ENCODE assay signal across 8 cellular contexts in genomic region chr17:7220593-7221280, GRCh38. TPM values are rescaled to one million over a fixed set of nuclear protein-coding genes. Genes with fewer than 3 reads are reported as not detected.
DNase-seq lines count a peak whose midpoint lies in the region; ATAC-seq and TF ChIP-seq lines count a peak whose summit lies in the region.

No MANE protein-coding gene starts in this region.

- H3K4me3 Mint-ChIP-seq in activated T-helper 17 cell treated with anti-CD3 and anti-CD28 coated beads, Interleukin-2, amount 50 U/mL, for 72 hours, result peak overlapping the region; percentile 94
- peak overlapping the region; percentile 97 for H3K4me3 Mint-ChIP-seq in osteocyte (ENCODE audit: unreplicated experiment)

- H3K9me3 ChIP-seq in NT2/D1 (ENCODE audit: insufficient read depth, low read length), result no peaks in the 10 kb centered on the region

- no peaks in the 10 kb centered on the region for H3K9me3 Mint-ChIP-seq in activated T-helper 17 cell treated with anti-CD3 and anti-CD28 coated beads, Interleukin-2, amount 50 U/mL, for 72 hours
- no peaks in the 10 kb centered on the region for H3K9me3 Mint-ChIP-seq in osteocyte (ENCODE audit: unreplicated experiment)

- peak overlapping the region; percentile 82 for H3K4me3 ChIP-seq in NT2/D1 (ENCODE audit: insufficient read length, low read depth)

- peaks cover 50% of the 10 kb centered on the region for H3K36me3 ChIP-seq in NT2/D1 (ENCODE audit: insufficient read depth, insufficient read length, low read length)

- H3K9ac ChIP-seq in NT2/D1 (ENCODE audit: insufficient read length, low read depth), result peak overlapping the region; percentile 92

- DNase-seq in ACHN (peak; percentile 80), GM13977 (ENCODE audit: low spot score) (peak; percentile 79), NT2/D1 (ENCODE audit: low read depth, low spot score) (no peak), foreskin keratinocyte (peak in 1 of 2 donors; percentile 62), osteocyte (ENCODE audit: extremely low spot score, unreplicated experiment) (no peak)

- no peaks in the 10 kb centered on the region for H3K27me3 Mint-ChIP-seq in activated T-helper 17 cell treated with anti-CD3 and anti-CD28 coated beads, Interleukin-2, amount 50 U/mL, for 72 hours
- no peaks in the 10 kb centered on the region for H3K27me3 Mint-ChIP-seq in osteocyte (ENCODE audit: unreplicated experiment)

- peaks cover 32% of the 10 kb centered on the region for H3K4me1 Mint-ChIP-seq in activated T-helper 17 cell treated with anti-CD3 and anti-CD28 coated beads, Interleukin-2, amount 50 U/mL, for 72 hours
- peaks cover 59% of the 10 kb centered on the region for H3K4me1 Mint-ChIP-seq in osteocyte (ENCODE audit: unreplicated experiment)

- H3K27ac Mint-ChIP-seq in activated T-helper 17 cell treated with anti-CD3 and anti-CD28 coated beads, Interleukin-2, amount 50 U/mL, for 72 hours, result peak overlapping the region; percentile 98
- H3K27ac Mint-ChIP-seq in osteocyte (ENCODE audit: unreplicated experiment), result peak overlapping the region; percentile 99

- peak; percentile 52 for ATAC-seq in activated T-helper 17 cell treated with anti-CD3 and anti-CD28 coated beads, Interleukin-2, amount 50 U/mL, for 72 hours (replicated peaks)
- ATAC-seq in foreskin keratinocyte (peak; percentile 61), HG03571 (IDR thresholded peaks at IDR 0.05; ENCODE audit: unreplicated experiment) (no peak), HG03520 (IDR thresholded peaks at IDR 0.05; ENCODE audit: unreplicated experiment) (no peak)

- in situ Hi-C loops in ACHN (cut with HindIII; ENCODE audit: low pct_ligation_motif_present, low pct_unique_long_range_greater_than_20kb, low sequenced_read_pairs), result no loop called here
- in situ Hi-C loops in GM13977 (cut with MboI; ENCODE audit: low pct_unique_long_range_greater_than_20kb, low sequenced_read_pairs, unreplicated experiment), result no loop called here

- peak; percentile 64 for TF ChIP-seq CTCF in GM13977 (IDR thresholded peaks at IDR 0.05; ENCODE audit: extremely low read depth, insufficient read depth, missing control alignments)
- peak; percentile 84 for TF ChIP-seq CTCF in foreskin keratinocyte (conservative IDR thresholded peaks at IDR 0.05)
- TF ChIP-seq CTCF in osteocyte (IDR thresholded peaks at IDR 0.05), result peak; percentile 59

- peaks cover 26% of the 10 kb centered on the region for H3K4me1 ChIP-seq in NT2/D1 (ENCODE audit: insufficient read depth, insufficient read length)
- H3K4me1 ChIP-seq in foreskin keratinocyte, result peaks cover 3% of the 10 kb centered on the region

- H3K27me3 ChIP-seq in NT2/D1 (ENCODE audit: insufficient read depth, insufficient read length) (no peaks in the 10 kb centered on the region), foreskin keratinocyte (no peaks in the 10 kb centered on the region)

- H3K36me3 Mint-ChIP-seq in activated T-helper 17 cell treated with anti-CD3 and anti-CD28 coated beads, Interleukin-2, amount 50 U/mL, for 72 hours (ENCODE audit: low read depth), result peaks cover 63% of the 10 kb centered on the region
- peaks cover 16% of the 10 kb centered on the region for H3K36me3 Mint-ChIP-seq in osteocyte (ENCODE audit: unreplicated experiment)

- H3K27ac ChIP-seq in foreskin keratinocyte, result peak overlapping the region; percentile 82

RNA-seq across cellular contexts. Expression of gene ACADVL, which starts 1.0 kb away (rescaled TPM):
- total RNA-seq in activated T-helper 17 cell treated with anti-CD3 and anti-CD28 coated beads, Interleukin-2, amount 50 U/mL, for 72 hours, result 100 to 1,000 TPM; 495 to 517 TPM
- total RNA-seq in foreskin keratinocyte (232 and 285 TPM in 2 replicates), osteocyte (302 and 354 TPM in 2 replicates)
- polyA plus RNA-seq in foreskin keratinocyte, result 223 and 266 TPM in 2 replicates

RNA-seq across cellular contexts. Expression of gene DLG4, which starts 1.1 kb away (rescaled TPM):
- 10 to 100 TPM in 1 of 2 donors, 1 to 10 TPM in 1; 5.9 to 19.4 TPM for total RNA-seq in activated T-helper 17 cell treated with anti-CD3 and anti-CD28 coated beads, Interleukin-2, amount 50 U/mL, for 72 hours
- total RNA-seq in foreskin keratinocyte (7.3 and 7.7 TPM in 2 replicates), osteocyte (32.6 and 38.5 TPM in 2 replicates)
- polyA plus RNA-seq in foreskin keratinocyte, result 6.2 and 6.4 TPM in 2 replicates

RNA-seq across cellular contexts. Expression of gene DVL2, which starts 13.6 kb away (rescaled TPM):
- total RNA-seq in activated T-helper 17 cell treated with anti-CD3 and anti-CD28 coated beads, Interleukin-2, amount 50 U/mL, for 72 hours, result 10 to 100 TPM; 49.1 to 77.5 TPM
- total RNA-seq in foreskin keratinocyte, result 41.5 and 45.0 TPM in 2 replicates
- 28.0 and 31.2 TPM in 2 replicates for polyA plus RNA-seq in foreskin keratinocyte
- 87.7 and 99.7 TPM in 2 replicates for total RNA-seq in osteocyte

RNA-seq across cellular contexts. Expression of gene PHF23, which starts 18.5 kb away (rescaled TPM):
- total RNA-seq in activated T-helper 17 cell treated with anti-CD3 and anti-CD28 coated beads, Interleukin-2, amount 50 U/mL, for 72 hours, result 10 to 100 TPM; 43.5 to 52.3 TPM
- total RNA-seq in foreskin keratinocyte, result 49.1 and 51.2 TPM in 2 replicates
- polyA plus RNA-seq in foreskin keratinocyte, result 55.9 and 56.8 TPM in 2 replicates
- 51.6 and 54.7 TPM in 2 replicates for total RNA-seq in osteocyte

RNA-seq across cellular contexts. Expression of gene GABARAP, which starts 21.5 kb away (rescaled TPM):
- total RNA-seq in activated T-helper 17 cell treated with anti-CD3 and anti-CD28 coated beads, Interleukin-2, amount 50 U/mL, for 72 hours, result 100 to 1,000 TPM; 190 to 239 TPM
- total RNA-seq in foreskin keratinocyte, result 162 and 204 TPM in 2 replicates
- 319 and 384 TPM in 2 replicates for polyA plus RNA-seq in foreskin keratinocyte
- total RNA-seq in osteocyte, result 642 TPM in 2 replicates

Comparison
In these comparisons a context has a peak if more than half of its experiments do, and no peak if none do; other contexts are left out.
1. DNase-seq: peak in ACHN (single experiment) and GM13977 (single experiment); none in NT2/D1 (single experiment) and osteocyte (single experiment).
2. ATAC-seq: peak in activated T-helper 17 cell treated with anti-CD3 and anti-CD28 coated beads, Interleukin-2, amount 50 U/mL, for 72 hours (single experiment) and foreskin keratinocyte (single experiment); none in HG03571 (single experiment) and HG03520 (single experiment).
3. Peak in every context shown above with its lines, with median percentiles within 50 percentile points of each other: CTCF ChIP-seq.